9 cellular contexts compared by ENCODE assay signal in the genomic region with DNA sequence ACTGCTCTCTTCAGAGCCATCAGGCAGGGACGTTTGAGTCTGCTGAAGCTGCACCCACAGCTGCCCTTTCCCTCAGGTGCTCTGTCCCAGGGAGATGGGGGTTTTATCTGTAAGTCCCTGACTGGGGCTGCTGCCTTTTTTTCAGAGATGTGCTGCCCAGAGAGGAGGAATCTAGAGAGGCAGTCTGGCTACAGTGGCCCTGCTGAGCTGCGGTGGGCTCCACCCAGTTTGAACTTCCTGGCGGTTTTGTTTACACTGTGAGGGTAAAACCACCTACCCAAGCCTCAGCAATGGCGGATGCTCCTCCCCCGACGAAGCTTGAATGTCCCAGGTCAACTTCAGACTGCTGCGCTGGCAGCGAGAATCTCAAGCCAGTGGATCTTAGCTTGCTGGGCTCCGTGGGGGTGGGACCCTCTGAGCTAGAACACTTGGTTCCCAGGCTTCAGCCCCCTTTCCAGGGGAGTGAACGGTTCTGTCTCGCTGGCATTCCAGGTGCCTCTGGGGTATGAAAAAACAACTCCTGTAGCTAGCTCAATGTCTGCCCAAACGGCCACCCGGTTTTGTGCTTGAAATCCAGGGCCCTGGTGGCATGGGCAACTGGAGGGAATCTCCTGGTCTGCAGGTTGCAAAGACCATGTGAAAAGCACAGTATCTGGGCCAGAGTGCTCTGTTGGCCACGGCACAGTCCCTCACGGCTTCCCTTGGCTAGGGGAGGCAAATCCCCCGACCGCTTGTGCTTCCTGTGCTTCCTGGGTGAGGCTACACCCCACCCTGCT. TPM values are rescaled to one million over a fixed set of nuclear protein-coding genes. Genes with fewer than 3 reads are reported as not detected.
DNase-seq lines count a peak whose midpoint lies in the region; ATAC-seq and TF ChIP-seq lines count a peak whose summit lies in the region.
"Had no signal": no experiment of that assay in that cellular context is flagged by ENCODE, and none has a peak within 500 bp of the region (broad histone marks: within the 10 kb centered on the region; RNA-seq: fewer than 3 reads in every experiment).

No MANE protein-coding gene starts in this region.

- H3K36me3 Mint-ChIP-seq in Calu3 (ENCODE audit: insufficient read depth, unreplicated experiment) (no peaks in the 10 kb centered on the region), nephron progenitor cell (ENCODE audit: low read depth) (peaks cover 20% of the 10 kb centered on the region)

- BruUV-seq in Calu3 (replicated peaks; lab: Mats Ljungman, UMichigan) = no TSS peak

- H3K4me1 Mint-ChIP-seq in Calu3 (ENCODE audit: low read depth, unreplicated experiment) (no peaks in the 10 kb centered on the region), nephron progenitor cell (peaks cover 18% of the 10 kb centered on the region)

- no peak overlapping the region for H3K4me3 ChIP-seq in brain microvascular endothelial cell (ENCODE audit: low read depth, low read length)

- ATAC-seq in sciatic nerve (no peak), GM19463 (IDR thresholded peaks at IDR 0.05; ENCODE audit: unreplicated experiment) (no peak)

- DNase-seq in Calu3 (peak; percentile 24), SW480 (ENCODE audit: low spot score) (peak; percentile 52), brain microvascular endothelial cell (no peak), sciatic nerve (ENCODE audit: low spot score) (no peak), nephron progenitor cell (no peak)
- DNase-seq in activated T-helper 9 cell treated with anti-CD3 and anti-CD28 coated beads, Interleukin-2, amount 50 U/mL, for 16 hours (ENCODE audit: low read depth) = peak; percentile 62
- peak; percentile 41 to 60 for DNase-seq in stimulated activated CD4-positive, alpha-beta T cell treated with anti-CD3 and anti-CD28 coated beads, Interleukin-15, amount 100 ng/mL, for 1 hour (ENCODE audit: low read depth in 1 of 2, low spot score in 1 of 2)

- H3K27ac ChIP-seq in brain microvascular endothelial cell = no peak overlapping the region
- H3K27ac ChIP-seq: HL-60 had no signal

- no peak overlapping the region for H3K27ac Mint-ChIP-seq in Calu3 (ENCODE audit: unreplicated experiment)
- no peak overlapping the region for H3K27ac Mint-ChIP-seq in nephron progenitor cell

- CTCF ChIA-PET in Calu3 (lab: Charles Lee) = interaction anchor here (1.9 kb wide), 1 partner anchor 230 kb away, joined by 6 read pairs; a partner anchor contains a TSS

- TF ChIP-seq CTCF in Calu3 (IDR thresholded peaks at IDR 0.05; ENCODE audit: unreplicated experiment) (no peak), brain microvascular endothelial cell (IDR thresholded peaks at IDR 0.05; ENCODE audit: low read depth, low read length, missing control alignments) (no peak), nephron progenitor cell (IDR thresholded peaks at IDR 0.05) (no peak)

- H3K27me3 Mint-ChIP-seq in Calu3 (ENCODE audit: unreplicated experiment) = peaks cover 60% of the 10 kb centered on the region
- H3K27me3 Mint-ChIP-seq in nephron progenitor cell (ENCODE audit: low read depth, poor library complexity) = peaks cover 12% of the 10 kb centered on the region

- in situ Hi-C loops in brain microvascular endothelial cell (cut with HindIII; ENCODE audit: low pct_ligation_motif_present, low sequenced_read_pairs) = no loop called here

- H3K4me3 Mint-ChIP-seq in Calu3 (ENCODE audit: low read depth, unreplicated experiment) (no peak overlapping the region), nephron progenitor cell (no peak overlapping the region)

- H3K9me3 Mint-ChIP-seq in Calu3 (ENCODE audit: low read depth, unreplicated experiment) = no peaks in the 10 kb centered on the region
- peaks cover 57% of the 10 kb centered on the region for H3K9me3 Mint-ChIP-seq in nephron progenitor cell

- no peaks in the 10 kb centered on the region for H3K27me3 ChIP-seq in brain microvascular endothelial cell (replicated peaks)

- intact Hi-C loops in Calu3 (cut with micrococcal nuclease; ENCODE audit: unreplicated experiment) = no loop called here
- intact Hi-C loops in sciatic nerve (cut with DNase I) = no loop called here

- H3K36me3 ChIP-seq in brain microvascular endothelial cell (replicated peaks) = no peaks in the 10 kb centered on the region

RNA-seq across cellular contexts. Expression of a gene that starts 21.1 kb away (rescaled TPM):
- total RNA-seq in Calu3 (2022) (14.4 and 20.4 TPM in 2 replicates), sciatic nerve (62.6 TPM)

Comparison
In these comparisons a context has a peak if more than half of its experiments do, and no peak if none do; other contexts are left out.
1. DNase-seq: peak in Calu3 (single experiment), SW480 (single experiment), activated T-helper 9 cell treated with anti-CD3 and anti-CD28 coated beads, Interleukin-2, amount 50 U/mL, for 16 hours (single experiment) and stimulated activated CD4-positive, alpha-beta T cell treated with anti-CD3 and anti-CD28 coated beads, Interleukin-15, amount 100 ng/mL, for 1 hour (2 of 2); none in brain microvascular endothelial cell (single experiment), sciatic nerve (single experiment) and nephron progenitor cell (single experiment).